In genomic region chr5:65925094-65925600, GRCh38 we compare ENCODE assay signal across 1 cellular context.
TF ChIP-seq lines count a peak whose summit lies in the region.

No MANE protein-coding gene starts in this region.

TF ChIP-seq in HEK293, 187 proteins besides CTCF, POLR2A, EP300 and RAD21 (continued from another document):
- TF ChIP-seq, protein P1, sequence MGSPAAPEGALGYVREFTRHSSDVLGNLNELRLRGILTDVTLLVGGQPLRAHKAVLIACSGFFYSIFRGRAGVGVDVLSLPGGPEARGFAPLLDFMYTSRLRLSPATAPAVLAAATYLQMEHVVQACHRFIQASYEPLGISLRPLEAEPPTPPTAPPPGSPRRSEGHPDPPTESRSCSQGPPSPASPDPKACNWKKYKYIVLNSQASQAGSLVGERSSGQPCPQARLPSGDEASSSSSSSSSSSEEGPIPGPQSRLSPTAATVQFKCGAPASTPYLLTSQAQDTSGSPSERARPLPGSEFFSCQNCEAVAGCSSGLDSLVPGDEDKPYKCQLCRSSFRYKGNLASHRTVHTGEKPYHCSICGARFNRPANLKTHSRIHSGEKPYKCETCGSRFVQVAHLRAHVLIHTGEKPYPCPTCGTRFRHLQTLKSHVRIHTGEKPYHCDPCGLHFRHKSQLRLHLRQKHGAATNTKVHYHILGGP (tag by site-specific recombination; IDR thresholded peaks at IDR 0.05): no peak
- TF ChIP-seq, protein P2, sequence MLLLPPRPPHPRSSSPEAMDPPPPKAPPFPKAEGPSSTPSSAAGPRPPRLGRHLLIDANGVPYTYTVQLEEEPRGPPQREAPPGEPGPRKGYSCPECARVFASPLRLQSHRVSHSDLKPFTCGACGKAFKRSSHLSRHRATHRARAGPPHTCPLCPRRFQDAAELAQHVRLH (tag by site-specific recombination; IDR thresholded peaks at IDR 0.05): 0 out of 2 replicates have a peak, but pooled peaks have one; percentile 11
- peak; percentile 78 for TF ChIP-seq ZEB2 (tag by site-specific recombination; IDR thresholded peaks at IDR 0.05)
- 0 out of 2 replicates have a peak, but pooled peaks have one; percentile 34 for TF ChIP-seq ZNF324 (tag by site-specific recombination; IDR thresholded peaks at IDR 0.05)
- no peak for TF ChIP-seq KLF9 (tag by site-specific recombination; IDR thresholded peaks at IDR 0.05; ENCODE audit: low read depth)
- TF ChIP-seq TCF7L2 (IDR thresholded peaks at IDR 0.05; ENCODE audit: borderline replicate concordance, low read depth, low read length): no peak
- TF ChIP-seq AEBP2 (tag by site-specific recombination; IDR thresholded peaks at IDR 0.05; ENCODE audit: borderline replicate concordance): no peak
- peak; percentile 40 for TF ChIP-seq GLIS1 (tag by site-specific recombination; IDR thresholded peaks at IDR 0.05)
- peak; percentile 81 for TF ChIP-seq ZFHX2 (tag by site-specific recombination; conservative IDR thresholded peaks at IDR 0.05)
- TF ChIP-seq ZNF571 (tag by site-specific recombination; IDR thresholded peaks at IDR 0.05): no peak
